ENCODE assay signal across 8 cellular contexts in the genomic region with DNA sequence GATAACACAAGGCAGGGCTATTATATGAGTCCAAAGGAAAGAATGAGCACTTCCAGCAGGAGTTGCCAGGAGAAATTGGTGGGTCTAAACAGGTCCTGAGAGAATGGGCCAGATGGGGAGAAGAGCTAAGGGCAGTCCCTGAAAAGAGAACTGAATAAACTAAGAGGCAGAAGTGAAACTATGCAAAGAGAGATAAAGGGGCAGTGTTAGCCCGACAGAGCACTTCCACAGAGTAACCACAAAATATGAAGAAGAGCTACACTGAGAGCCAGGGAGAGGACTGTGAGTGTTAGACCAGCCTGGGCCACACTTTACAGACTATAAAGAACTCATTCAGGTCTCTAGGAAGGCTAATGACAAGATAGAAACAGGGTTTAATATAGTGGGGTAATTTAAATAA. TPM values are rescaled to one million over a fixed set of nuclear protein-coding genes. Genes with fewer than 3 reads are reported as not detected.
A peak's percentile ranks its signal among the peaks of the same experiment; 100 is the strongest.
DNase-seq lines count a peak whose midpoint lies in the region; ATAC-seq and TF ChIP-seq lines count a peak whose summit lies in the region.

No MANE protein-coding gene starts in this region.

- H3K23ac ChIP-seq in neuronal stem cell (ENCODE audit: low read depth, low read length, poor library complexity): no peak overlapping the region

- H3K9me3 Mint-ChIP-seq in type B pancreatic cell: no peaks in the 10 kb centered on the region

- H3K36me3 Mint-ChIP-seq in type B pancreatic cell: no peaks in the 10 kb centered on the region

- H3K79me1 ChIP-seq in neuronal stem cell (ENCODE audit: low read depth, low read length): no peaks in the 10 kb centered on the region

- H3K4me1 Mint-ChIP-seq in type B pancreatic cell (ENCODE audit: unreplicated experiment): peaks cover 4% of the 10 kb centered on the region

- no peak overlapping the region for H3K14ac ChIP-seq in neuronal stem cell (ENCODE audit: low read length)

- H3K36me3 ChIP-seq in neuronal stem cell (replicated peaks in 1 of 2; ENCODE audit: control insufficient read depth in 2 of 2, insufficient read depth in 2 of 2, low read length in 2 of 2): no peaks in the 10 kb centered on the region

- no peak overlapping the region for H3K4me3 Mint-ChIP-seq in type B pancreatic cell

- no CpG with 5 or more reads among the region's 1 CpG for WGBS in neuronal stem cell (ENCODE audit: extremely low coverage in 2 of 2, insufficient read length in 2 of 2, insufficient replicate concordance in 1 of 2), 2 donors

- DNase-seq in Kasumi-1 (lab: John Stamatoyannopoulos, UW) (peak; percentile 65 to 70), left cardiac atrium (no peak), type B pancreatic cell (ENCODE audit: extremely low spot score, unreplicated experiment) (no peak), neuronal stem cell (ENCODE audit: low spot score) (no peak), DMS153 (lab: John Stamatoyannopoulos, UW) (no peak)
- no peak for DNase-seq in activated T-cell treated with anti-CD3 and anti-CD28 coated beads, Interleukin-2, amount 50 U/mL, for 1 hour

- no peak overlapping the region for H2BK12ac ChIP-seq in neuronal stem cell (ENCODE audit: low read length)

- intact Hi-C loops in left cardiac atrium (cut with DNase I): loop anchor here in 1 of 2 donors (5.0 kb wide), 1 partner anchor 154 kb away; no protein-coding TSS in a partner anchor

- no peaks in the 10 kb centered on the region for H3K9me3 ChIP-seq in neuronal stem cell (replicated peaks in 1 of 2; ENCODE audit: control insufficient read depth in 2 of 2, insufficient read depth in 1 of 2, low read depth in 1 of 2, low read length in 2 of 2)

- no peak for TF ChIP-seq CTCF in type B pancreatic cell (conservative IDR thresholded peaks at IDR 0.05)

- H4K91ac ChIP-seq in neuronal stem cell (ENCODE audit: low read depth, low read length, poor library complexity): no peak overlapping the region

- ATAC-seq in GM18498 (IDR thresholded peaks at IDR 0.05; ENCODE audit: unreplicated experiment) (peak; percentile 98), GM21723 (IDR thresholded peaks at IDR 0.05; ENCODE audit: unreplicated experiment) (peak; percentile 99), left cardiac atrium (peak; percentile 70 to 75)

- H3K4ac ChIP-seq in neuronal stem cell (ENCODE audit: low read length): no peak overlapping the region

- H3K9ac ChIP-seq in neuronal stem cell (ENCODE audit: low read depth, low read length, poor library complexity): no peak overlapping the region

- no peak overlapping the region for H2BK120ac ChIP-seq in neuronal stem cell (ENCODE audit: low read depth, low read length)

- peaks cover 5 to 6% of the 10 kb centered on the region in 2 donors for H3K4me1 ChIP-seq in neuronal stem cell (ENCODE audit: control insufficient read depth in 2 of 2, insufficient read depth in 1 of 2, low read depth in 1 of 2, low read length in 2 of 2)

- no peak overlapping the region for H3K4me3 ChIP-seq in neuronal stem cell (ENCODE audit: low read length in 2 of 2)

- H3K27ac ChIP-seq in neuronal stem cell (replicated peaks; ENCODE audit: low read length): no peak overlapping the region

- no peak overlapping the region for H2AFZ ChIP-seq in neuronal stem cell (ENCODE audit: low read length)

- no peak overlapping the region for H3K4me2 ChIP-seq in neuronal stem cell (ENCODE audit: insufficient read depth, low read length, poor library complexity, severe bottlenecking)

- H3K18ac ChIP-seq in neuronal stem cell (ENCODE audit: low read length): no peak overlapping the region

- H4K8ac ChIP-seq in neuronal stem cell (ENCODE audit: low read depth, low read length): no peak overlapping the region

- H3K27me3 ChIP-seq in neuronal stem cell (ENCODE audit: control insufficient read depth in 3 of 3, insufficient read depth in 3 of 3, low read depth in 1 of 3, low read length in 3 of 3): no peaks in the 10 kb centered on the region

- no peak overlapping the region for H3K27ac Mint-ChIP-seq in type B pancreatic cell

- no peak overlapping the region for H2BK15ac ChIP-seq in neuronal stem cell (ENCODE audit: low read length)

- no peak overlapping the region for H2AK5ac ChIP-seq in neuronal stem cell (ENCODE audit: low read depth, low read length)

- no peak overlapping the region for H2BK5ac ChIP-seq in neuronal stem cell (ENCODE audit: low read length)

- H3K27me3 Mint-ChIP-seq in type B pancreatic cell: no peaks in the 10 kb centered on the region

RNA-seq across cellular contexts. Expression of a gene that starts 43.8 kb away (rescaled TPM):
- 10 to 100 TPM; 29.9 to 35.2 TPM for total RNA-seq in left cardiac atrium
- total RNA-seq in type B pancreatic cell (ENCODE audit: low replicate concordance): 25.1 and 28.1 TPM in 2 replicates
- polyA plus RNA-seq in neuronal stem cell (2013, experiment 1 of 2): 6.5 TPM
- polyA plus RNA-seq in neuronal stem cell (2013, experiment 2 of 2): 6.5 TPM

Comparison
In these comparisons a context has a peak if more than half of its experiments do, and no peak if none do; other contexts are left out.
1. DNase-seq: peak in Kasumi-1 (2 of 2); none in left cardiac atrium (single experiment), type B pancreatic cell (single experiment), activated T-cell treated with anti-CD3 and anti-CD28 coated beads, Interleukin-2, amount 50 U/mL, for 1 hour (single experiment), neuronal stem cell (single experiment) and DMS153 (single experiment).
2. Peak in every context shown above with its lines, with median percentiles within 50 percentile points of each other: ATAC-seq.